In genomic region chr11:2303627-2304155, GRCh38 we compare ENCODE assay signal across 10 cellular contexts. TPM values are rescaled to one million over a fixed set of nuclear protein-coding genes. Genes with fewer than 3 reads are reported as not detected.
A peak's percentile ranks its signal among the peaks of the same experiment; 100 is the strongest.
DNase-seq lines count a peak whose midpoint lies in the region; ATAC-seq and TF ChIP-seq lines count a peak whose summit lies in the region.
"Had no signal": no experiment of that assay in that cellular context is flagged by ENCODE, and none has a peak within 500 bp of the region (broad histone marks: within the 10 kb centered on the region; RNA-seq: fewer than 3 reads in every experiment).

No MANE protein-coding gene starts in this region.

- TF ChIP-seq POLR2A in uterus (IDR thresholded peaks at IDR 0.05) = no peak

- DNase-seq in activated naive CD4-positive, alpha-beta T cell treated with Interleukin-2 at 50 U/mL for 16 hours = no peak
- DNase-seq in ecto neural progenitor cell (ENCODE audit: low spot score) (peak; percentile 49), mucosa of gallbladder (ENCODE audit: low spot score) (peak; percentile 9), uterus (no peak), DMS 273 (lab: John Stamatoyannopoulos, UW; ENCODE audit: unreplicated experiment) (no peak)

- H3K27ac ChIP-seq in uterus = peak overlapping the region; percentile 89 to 99

- H3K27me3 Mint-ChIP-seq in activated naive CD4-positive, alpha-beta T cell treated with anti-CD3 and anti-CD28 coated beads, Interleukin-2, amount 50 U/mL, for 24 hours = no peaks in the 10 kb centered on the region

- no peak for ATAC-seq in HG02973 (IDR thresholded peaks at IDR 0.05; ENCODE audit: unreplicated experiment)
- ATAC-seq in GM19452 (IDR thresholded peaks at IDR 0.05; ENCODE audit: unreplicated experiment) = no peak

- peak overlapping the region; percentile 33 for H3K4me3 Mint-ChIP-seq in activated naive CD4-positive, alpha-beta T cell treated with anti-CD3 and anti-CD28 coated beads, Interleukin-2, amount 50 U/mL, for 24 hours

- H3K4me1 ChIP-seq in uterus = peaks cover 22 to 28% of the 10 kb centered on the region in 2 donors

- peak overlapping the region; percentile 30 for H3K27ac Mint-ChIP-seq in activated naive CD4-positive, alpha-beta T cell treated with anti-CD3 and anti-CD28 coated beads, Interleukin-2, amount 50 U/mL, for 24 hours

- no peaks in the 10 kb centered on the region for H3K36me3 ChIP-seq in uterus
- H3K36me3 ChIP-seq: ovary had no signal

- H3K36me3 Mint-ChIP-seq in activated naive CD4-positive, alpha-beta T cell treated with anti-CD3 and anti-CD28 coated beads, Interleukin-2, amount 50 U/mL, for 24 hours = no peaks in the 10 kb centered on the region

- no peaks in the 10 kb centered on the region for H3K9me3 Mint-ChIP-seq in activated naive CD4-positive, alpha-beta T cell treated with anti-CD3 and anti-CD28 coated beads, Interleukin-2, amount 50 U/mL, for 24 hours

- no peaks in the 10 kb centered on the region for H3K27me3 ChIP-seq in uterus
- H3K27me3 ChIP-seq: ovary had no signal

- H3K9me3 ChIP-seq in uterus = no peaks in the 10 kb centered on the region
- H3K9me3 ChIP-seq: ovary had no signal

- peaks cover 62% of the 10 kb centered on the region for H3K4me1 Mint-ChIP-seq in activated naive CD4-positive, alpha-beta T cell treated with anti-CD3 and anti-CD28 coated beads, Interleukin-2, amount 50 U/mL, for 24 hours

- intact Hi-C loops in uterus (cut with DNase I; ENCODE audit: low total_unique reads) = loop anchor here (5.0 to 10.0 kb wide), 2 partner anchors 109 to 119 kb away; no protein-coding TSS in a partner anchor

- no peak overlapping the region for H3K4me3 ChIP-seq in uterus
- H3K4me3 ChIP-seq: ovary had no signal

- no peak for TF ChIP-seq CTCF in uterus (IDR thresholded peaks at IDR 0.05)

RNA-seq across cellular contexts. Expression of gene TSPAN32, which starts 1.9 kb away (rescaled TPM):
- total RNA-seq in mucosa of gallbladder = 1.1 TPM
- 1 to 10 TPM in 2 of 4 donors, not detected in 2; 2.5 to 3.3 TPM for total RNA-seq in uterus
- total RNA-seq: dermis microvascular lymphatic vessel endothelial cell had no signal

RNA-seq across cellular contexts. Expression of gene C11orf21, which starts 2.0 kb away (rescaled TPM):
- 1.6 TPM for total RNA-seq in mucosa of gallbladder
- total RNA-seq in uterus = 1 to 10 TPM in 2 of 4 donors, not detected in 2; 1.7 to 1.8 TPM
- total RNA-seq: dermis microvascular lymphatic vessel endothelial cell had no signal

RNA-seq across cellular contexts. Expression of gene ASCL2, which starts 33.3 kb away (rescaled TPM):
- total RNA-seq in mucosa of gallbladder = 1.1 TPM
- total RNA-seq in uterus = 1 to 10 TPM in 3 of 4 donors, not detected in 1; 1.0 to 1.6 (median 1.5) TPM
- total RNA-seq: dermis microvascular lymphatic vessel endothelial cell had no signal

Comparison
In these comparisons a context has a peak if more than half of its experiments do, and no peak if none do; other contexts are left out.
1. DNase-seq: peak in ecto neural progenitor cell (single experiment) and mucosa of gallbladder (single experiment); none in activated naive CD4-positive, alpha-beta T cell treated with Interleukin-2 at 50 U/mL for 16 hours (single experiment), uterus (0 of 2) and DMS 273 (single experiment).